Comparison of ENCODE assay signal across 12 cellular contexts in genomic region chr11:62502030-62502730, GRCh38. TPM values are rescaled to one million over a fixed set of nuclear protein-coding genes. Genes with fewer than 3 reads are reported as not detected.
DNase-seq lines count a peak whose midpoint lies in the region; ATAC-seq and TF ChIP-seq lines count a peak whose summit lies in the region.
"Had no signal": no experiment of that assay in that cellular context is flagged by ENCODE, and none has a peak within 500 bp of the region (broad histone marks: within the 10 kb centered on the region; RNA-seq: fewer than 3 reads in every experiment).

No MANE protein-coding gene starts in this region.

- peaks cover 6% of the 10 kb centered on the region for H3K79me2 ChIP-seq in trophoblast cell (ENCODE audit: control insufficient read depth, insufficient read depth, low read length, poor library complexity)

- no peaks in the 10 kb centered on the region for H3K9me3 ChIP-seq in BLaER1 treated with 17β-estradiol and CSF1 and Interleukin-3, amounts not matched to agents 10 nM and 100 nM (replicated peaks in 1 of 11)
- no peaks in the 10 kb centered on the region for H3K9me3 ChIP-seq in RWPE2 (ENCODE audit: severe bottlenecking)
- H3K9me3 ChIP-seq in esophagus squamous epithelium: no peaks in the 10 kb centered on the region
- H3K9me3 ChIP-seq in trophoblast cell (ENCODE audit: insufficient read depth, low read depth, low read length): no peaks in the 10 kb centered on the region

- H3K4me1 ChIP-seq in BLaER1 treated with 17β-estradiol and CSF1 and Interleukin-3, amounts not matched to agents 10 nM and 100 nM: peaks cover 8 to 99% (median 57%) of the 10 kb centered on the region in 10 experiments; a peak in 19 of 20 replicates
- peaks cover 33% of the 10 kb centered on the region for H3K4me1 ChIP-seq in RWPE2 (ENCODE audit: insufficient read depth, poor library complexity, severe bottlenecking)
- peaks cover 47 to 100% (median 60%) of the 10 kb centered on the region in 3 donors for H3K4me1 ChIP-seq in esophagus squamous epithelium
- peaks cover 26 to 39% of the 10 kb centered on the region in 2 experiments for H3K4me1 ChIP-seq in trophoblast cell (ENCODE audit: control insufficient read depth in 1 of 2, insufficient read depth in 2 of 2, low read length in 2 of 2)

- TF ChIP-seq CTCF in RWPE2 (IDR thresholded peaks at IDR 0.05; ENCODE audit: poor library complexity, severe bottlenecking) (no peak), esophagus squamous epithelium (IDR thresholded peaks at IDR 0.05) (no peak)

- peak overlapping the region; percentile 33 for H2BK5ac ChIP-seq in trophoblast cell (ENCODE audit: low read depth, low read length, poor library complexity)

- no peak for ATAC-seq in RWPE2 (ENCODE audit: low read depth)
- ATAC-seq in HG03378 (IDR thresholded peaks at IDR 0.05; ENCODE audit: unreplicated experiment): no peak
- no peak for ATAC-seq in activated CD4-positive, CD25-positive, alpha-beta regulatory T cell treated with anti-CD3 and anti-CD28 coated beads, Interleukin-2, amount 50 U/mL, for 24 hours
- ATAC-seq: activated CD8-positive, alpha-beta T cell treated with anti-CD3 and anti-CD28 coated beads, Interleukin-2, amount 10 ng/mL, durations not matched to agents 7 days and 5 days had no signal

- no peak overlapping the region for H4K12ac ChIP-seq in trophoblast cell (ENCODE audit: low read depth, low read length)

- peak overlapping the region in 2 of 11 experiments; percentile 18 to 31; a peak in 4 of 22 replicates for H3K9ac ChIP-seq in BLaER1 treated with 17β-estradiol and CSF1 and Interleukin-3, amounts not matched to agents 10 nM and 100 nM
- H3K9ac ChIP-seq in trophoblast cell (ENCODE audit: low read length): no peak overlapping the region

- no peaks in the 10 kb centered on the region for H3K4me1 Mint-ChIP-seq in activated naive CD8-positive, alpha-beta T cell treated with anti-CD3 and anti-CD28 coated beads for 36 hours

- H2AK5ac ChIP-seq in trophoblast cell (ENCODE audit: low read length): peak overlapping the region; percentile 91

- peak overlapping the region; percentile 79 for H4K91ac ChIP-seq in trophoblast cell (ENCODE audit: low read depth, low read length)

- no peaks in the 10 kb centered on the region for H3K36me3 Mint-ChIP-seq in activated naive CD8-positive, alpha-beta T cell treated with anti-CD3 and anti-CD28 coated beads for 36 hours
- H3K36me3 Mint-ChIP-seq: activated naive CD4-positive, alpha-beta T cell treated with anti-CD3 and anti-CD28 coated beads, Interleukin-2, amount 10 ng/mL, durations not matched to agents 7 days and 5 days had no signal

- H3K4me3 ChIP-seq in BLaER1 treated with 17β-estradiol and CSF1 and Interleukin-3, amounts not matched to agents 10 nM and 100 nM: no peak overlapping the region
- H3K4me3 ChIP-seq in RWPE2 (ENCODE audit: severe bottlenecking): no peak overlapping the region
- no peak overlapping the region for H3K4me3 ChIP-seq in esophagus squamous epithelium
- H3K4me3 ChIP-seq in trophoblast cell (ENCODE audit: low read depth, low read length): no peak overlapping the region

- H3K79me1 ChIP-seq in trophoblast cell (ENCODE audit: low read length): peaks cover 37% of the 10 kb centered on the region

- H2BK12ac ChIP-seq in trophoblast cell (ENCODE audit: low read length): peak overlapping the region; percentile 92

- peak overlapping the region in 7 of 11 experiments; percentile 47 to 83 (median 65); a peak in 13 of 22 replicates for H3K4me2 ChIP-seq in BLaER1 treated with 17β-estradiol and CSF1 and Interleukin-3, amounts not matched to agents 10 nM and 100 nM
- no peak overlapping the region for H3K4me2 ChIP-seq in trophoblast cell (ENCODE audit: low read length)

- DNase-seq in RWPE2 (ENCODE audit: low spot score) (no peak), esophagus squamous epithelium (lab: John Stamatoyannopoulos, UW) (no peak), trophoblast cell (no peak), NCI-H2227 (lab: John Stamatoyannopoulos, UW; ENCODE audit: unreplicated experiment) (no peak)
- no peak for DNase-seq in activated naive CD8-positive, alpha-beta T cell treated with anti-CD3 and anti-CD28 coated beads for 36 hours
- DNase-seq: activated CD8-positive, alpha-beta T cell treated with anti-CD3 and anti-CD28 coated beads, Interleukin-2, amount 10 ng/mL, durations not matched to agents 7 days and 5 days; activated naive CD4-positive, alpha-beta T cell treated with anti-CD3 and anti-CD28 coated beads, Interleukin-2, amount 10 ng/mL, durations not matched to agents 7 days and 5 days; Karpas-422; NCI-H2171 had no signal

- peak overlapping the region; percentile 64 for H3K14ac ChIP-seq in trophoblast cell (ENCODE audit: low read length)

- H2BK120ac ChIP-seq in trophoblast cell (ENCODE audit: insufficient read depth, low read length, poor library complexity): peak overlapping the region; percentile 84

- no peak for TF ChIP-seq POLR2A in esophagus squamous epithelium (IDR thresholded peaks at IDR 0.05)

- no peaks in the 10 kb centered on the region for H3K27me3 ChIP-seq in BLaER1 treated with 17β-estradiol and CSF1 and Interleukin-3, amounts not matched to agents 10 nM and 100 nM
- H3K27me3 ChIP-seq in RWPE2 (ENCODE audit: insufficient read depth, poor library complexity, severe bottlenecking) (no peaks in the 10 kb centered on the region), esophagus squamous epithelium (no peaks in the 10 kb centered on the region), trophoblast cell (ENCODE audit: insufficient read depth, low read length) (no peaks in the 10 kb centered on the region)

- H4K20me1 ChIP-seq in BLaER1 treated with 17β-estradiol and CSF1 and Interleukin-3, amounts not matched to agents 10 nM and 100 nM: no peaks in the 10 kb centered on the region

- peaks cover 42% of the 10 kb centered on the region for H3K27me3 Mint-ChIP-seq in activated naive CD8-positive, alpha-beta T cell treated with anti-CD3 and anti-CD28 coated beads for 36 hours

- H2AFZ ChIP-seq in trophoblast cell (ENCODE audit: insufficient read depth, low read length, poor library complexity): peak overlapping the region; percentile 25

- peak overlapping the region; percentile 67 for H3K18ac ChIP-seq in trophoblast cell (ENCODE audit: low read length)

- H3K36me3 ChIP-seq in BLaER1 treated with 17β-estradiol and CSF1 and Interleukin-3, amounts not matched to agents 10 nM and 100 nM: no peaks in the 10 kb centered on the region
- H3K36me3 ChIP-seq in RWPE2 (ENCODE audit: low read depth) (peaks cover 4% of the 10 kb centered on the region; the same call in 1 of the 2 replicates), esophagus squamous epithelium (no peaks in the 10 kb centered on the region), trophoblast cell (ENCODE audit: control insufficient read depth in 1 of 2, insufficient read depth in 2 of 2, low read length in 2 of 2) (no peaks in the 10 kb centered on the region)

- peak overlapping the region; percentile 59 for H4K8ac ChIP-seq in trophoblast cell (ENCODE audit: low read depth, low read length)

- peak overlapping the region; percentile 4 for H3K4ac ChIP-seq in trophoblast cell (ENCODE audit: low read depth, low read length)

- H3K23ac ChIP-seq in trophoblast cell (ENCODE audit: low read length): no peak overlapping the region

- WGBS in esophagus squamous epithelium, 2 donors: 46 to 56% methylated on average over 10 of the region's 10 CpGs
- WGBS in trophoblast cell (ENCODE audit: extremely low coverage, insufficient coverage, insufficient read length): no CpG with 5 or more reads among the region's 10 CpGs

- H3K27ac Mint-ChIP-seq in activated naive CD8-positive, alpha-beta T cell treated with anti-CD3 and anti-CD28 coated beads for 36 hours: no peak overlapping the region
- H3K27ac Mint-ChIP-seq: activated CD8-positive, alpha-beta T cell treated with anti-CD3 and anti-CD28 coated beads, Interleukin-2, amount 10 ng/mL, durations not matched to agents 7 days and 5 days; activated naive CD4-positive, alpha-beta T cell treated with anti-CD3 and anti-CD28 coated beads, Interleukin-2, amount 10 ng/mL, durations not matched to agents 7 days and 5 days had no signal

- peak overlapping the region in 4 of 11 experiments; percentile 42 to 75 (median 52); a peak in 9 of 22 replicates for H3K27ac ChIP-seq in BLaER1 treated with 17β-estradiol and CSF1 and Interleukin-3, amounts not matched to agents 10 nM and 100 nM
- peak overlapping the region; percentile 95 for H3K27ac ChIP-seq in RWPE2 (ENCODE audit: poor library complexity, severe bottlenecking)
- H3K27ac ChIP-seq in esophagus squamous epithelium: peak overlapping the region; percentile 80 to 97 (median 92)
- no peak overlapping the region for H3K27ac ChIP-seq in trophoblast cell (ENCODE audit: low read depth, low read length)

- intact Hi-C loops in esophagus squamous epithelium (cut with DNase I): no loop called here

- no peaks in the 10 kb centered on the region for H3K9me3 Mint-ChIP-seq in activated naive CD8-positive, alpha-beta T cell treated with anti-CD3 and anti-CD28 coated beads for 36 hours
- H3K9me3 Mint-ChIP-seq: activated naive CD4-positive, alpha-beta T cell treated with anti-CD3 and anti-CD28 coated beads, Interleukin-2, amount 10 ng/mL, durations not matched to agents 7 days and 5 days had no signal

- H3K4me3 Mint-ChIP-seq in activated naive CD8-positive, alpha-beta T cell treated with anti-CD3 and anti-CD28 coated beads for 36 hours: no peak overlapping the region
- H3K4me3 Mint-ChIP-seq: activated CD8-positive, alpha-beta T cell treated with anti-CD3 and anti-CD28 coated beads, Interleukin-2, amount 10 ng/mL, durations not matched to agents 7 days and 5 days; activated naive CD4-positive, alpha-beta T cell treated with anti-CD3 and anti-CD28 coated beads, Interleukin-2, amount 10 ng/mL, durations not matched to agents 7 days and 5 days had no signal

RNA-seq across cellular contexts. Expression of gene AHNAK, which starts 44.4 kb away (rescaled TPM):
- total RNA-seq in esophagus squamous epithelium: 1,000 to 10,000 TPM in 2 of 4 donors, 100 to 1,000 TPM in 2; 695 to 1,250 (median 954) TPM
- polyA plus RNA-seq in trophoblast cell (2013): 191 and 221 TPM in 2 replicates
- total RNA-seq in activated naive CD8-positive, alpha-beta T cell treated with anti-CD3 and anti-CD28 coated beads for 36 hours: 10 to 100 TPM; 12.3 to 12.5 TPM

Comparison
In these comparisons a context has a peak if more than half of its experiments do, and no peak if none do; other contexts are left out.
1. RNA of gene AHNAK, which starts 44.4 kb away (total RNA-seq): 695 to 1,250 TPM in esophagus squamous epithelium; 12.3 to 12.5 TPM in activated naive CD8-positive, alpha-beta T cell treated with anti-CD3 and anti-CD28 coated beads for 36 hours; every median in the first group is over 10 times any median in the second.